11 cellular contexts compared by ENCODE assay signal in genomic region chrX:20315140-20315539, GRCh38. TPM values are rescaled to one million over a fixed set of nuclear protein-coding genes. Genes with fewer than 3 reads are reported as not detected.
DNase-seq lines count a peak whose midpoint lies in the region; ATAC-seq, FAIRE-seq and TF ChIP-seq lines count a peak whose summit lies in the region.
"Had no signal": no experiment of that assay in that cellular context is flagged by ENCODE, and none has a peak within 500 bp of the region (broad histone marks: within the 10 kb centered on the region; RNA-seq: fewer than 3 reads in every experiment).

No MANE protein-coding gene starts in this region.

- TF ChIP-seq CTCF in HL-60 (IDR thresholded peaks at IDR 0.05; ENCODE audit: insufficient read depth, low read length) (no peak), GM12878 (IDR thresholded peaks at IDR 0.05 in 2 of 3, conservative IDR thresholded peaks at IDR 0.05 in 1 of 3; ENCODE audit: control insufficient read depth in 2 of 3, extremely low read depth in 1 of 3, insufficient read depth in 1 of 3, low read depth in 3 of 3, low read length in 3 of 3) (no peak), stomach (IDR thresholded peaks at IDR 0.05) (no peak), adrenal gland (IDR thresholded peaks at IDR 0.05) (no peak)

- CTCF ChIA-PET in GM12878 (lab: Yijun Ruan, JAX): no interaction called here

- POLR2A ChIA-PET in GM12878 (lab: Charles Lee): interaction anchor here (0.6 kb wide), 1 partner anchor 48 kb away, joined by 4 read pairs; no protein-coding TSS in a partner anchor

- no peaks in the 10 kb centered on the region for H3K9me3 ChIP-seq in GM12878 (replicated peaks; ENCODE audit: control insufficient read depth, insufficient read depth, low read length)
- H3K9me3 ChIP-seq in stomach: no peaks in the 10 kb centered on the region
- no peaks in the 10 kb centered on the region for H3K9me3 ChIP-seq in adrenal gland (replicated peaks in 1 of 3)

- no peak for TF ChIP-seq RAD21 in GM12878 (IDR thresholded peaks at IDR 0.05; ENCODE audit: insufficient read depth, low read depth, low read length)

- H2AFZ ChIP-seq in GM12878 (ENCODE audit: control insufficient read depth, low read depth, low read length): no peak overlapping the region

- H3K36me3 ChIP-seq in GM12878 (ENCODE audit: control insufficient read depth in 2 of 2, insufficient read depth in 2 of 2, low read length in 1 of 2) (no peaks in the 10 kb centered on the region), stomach (no peaks in the 10 kb centered on the region), adrenal gland (replicated peaks in 1 of 2) (no peaks in the 10 kb centered on the region)

- in situ Hi-C loops in GM12878 (cut with MboI): no loop called here

- SMC1A ChIA-PET in GM12878 (lab: Charles Lee; ENCODE audit: uncharacterized antibody, unreplicated experiment): no interaction called here

- intact Hi-C loops in GM12878 (cut with micrococcal nuclease; ENCODE audit: unreplicated experiment) (no loop called here), stomach (cut with DNase I; ENCODE audit: low total_unique reads) (no loop called here), adrenal gland (cut with DNase I) (no loop called here)

- TF ChIP-seq EP300 in GM12878 (IDR thresholded peaks at IDR 0.05; ENCODE audit: borderline replicate concordance in 1 of 2, control insufficient read depth in 1 of 2, low read depth in 2 of 2, low read length in 2 of 2) (no peak), stomach (IDR thresholded peaks at IDR 0.05) (no peak)

- H3K4me2 ChIP-seq in GM12878 (ENCODE audit: control insufficient read depth, insufficient read depth): no peak overlapping the region
- H3K4me2 ChIP-seq: KMS-11 had no signal

- TF ChIP-seq POLR2A in GM12878 (IDR thresholded peaks at IDR 0.05; ENCODE audit: low read depth, low read length): no peak
- TF ChIP-seq POLR2A in stomach (IDR thresholded peaks at IDR 0.05): no peak
- TF ChIP-seq POLR2A in adrenal gland (IDR thresholded peaks at IDR 0.05): no peak

- WGBS in GM12878 (ENCODE audit: insufficient coverage, insufficient replicate concordance, low lambda C conversion rate, missing lambda C conversion rate): 7% methylated on average over 2 of the region's 2 CpGs
- whole genome bisulfite sequencing in stomach, 5 donors: 39 to 49% (median 48%) methylated on average over 2 of the region's 2 CpGs
- 56 to 63% (median 60%) methylated on average over 2 of the region's 2 CpGs for WGBS in adrenal gland, 4 donors

- no TSS peak for BruUV-seq in GM12878 (replicated peaks; lab: Mats Ljungman, UMichigan)

- H3K79me2 ChIP-seq in GM12878 (ENCODE audit: control insufficient read depth, insufficient read depth, low read length): no peaks in the 10 kb centered on the region

- no peak overlapping the region for H3K9ac ChIP-seq in GM12878 (ENCODE audit: control insufficient read depth, insufficient read depth, low read length)
- H3K9ac ChIP-seq: KMS-11 had no signal

- FAIRE-seq in GM12878 (lab: Jason Lieb, UNC): no peak

- H3K4me1 ChIP-seq in GM12878 (ENCODE audit: control insufficient read depth, insufficient read depth, low read length) (peaks cover 7% of the 10 kb centered on the region), stomach (no peaks in the 10 kb centered on the region), adrenal gland (replicated peaks in 1 of 2) (no peaks in the 10 kb centered on the region)

- H4K20me1 ChIP-seq in GM12878 (ENCODE audit: control insufficient read depth, insufficient read depth): no peaks in the 10 kb centered on the region

- DNase-seq in DMS53 treated with DMSO at 0.1 percent for 48 hours (lab: John Stamatoyannopoulos, UW; ENCODE audit: unreplicated experiment) (peak; percentile 14), HL-60 (ENCODE audit: low read depth in 1 of 2, low spot score in 1 of 2) (peak; percentile 31 to 63), GM12878 (ENCODE audit: low read depth, low spot score) (peak; percentile 36), NCI-H774 (lab: John Stamatoyannopoulos, UW) (no peak), stomach (no peak), adrenal gland (no peak), NCI-H345 treated with DMSO at 0.1 percent for 48 hours (lab: John Stamatoyannopoulos, UW; ENCODE audit: unreplicated experiment) (no peak)
- DNase-seq: activated CD4-positive, alpha-beta T cell treated with anti-CD3 and anti-CD28 coated beads, Interleukin-2, amount 10 ng/mL, durations not matched to agents 7 days and 5 days; stimulated activated naive CD8-positive, alpha-beta T cell treated with anti-CD3 and anti-CD28 coated beads, Interleukin-15, Interleukin-2, amounts not matched to agents 100 U/mL and 50 U/mL, for 24 hours had no signal

- RAD21 ChIA-PET in GM12878 (lab: Charles Lee; ENCODE audit: unreplicated experiment): no interaction called here

- peak; percentile 76 for ATAC-seq in GM21515 (IDR thresholded peaks at IDR 0.05; ENCODE audit: unreplicated experiment)
- peak; percentile 90 for ATAC-seq in GM12878
- ATAC-seq: stimulated activated naive CD8-positive, alpha-beta T cell treated with anti-CD3 and anti-CD28 coated beads, Interleukin-15, Interleukin-2, amounts not matched to agents 100 U/mL and 50 U/mL, for 24 hours had no signal

- H3K27me3 ChIP-seq in HL-60 (ENCODE audit: insufficient read depth, poor library complexity, severe bottlenecking) (no peaks in the 10 kb centered on the region), GM12878 (replicated peaks in 1 of 2; ENCODE audit: control insufficient read depth in 2 of 2, insufficient read depth in 2 of 2, low read length in 1 of 2) (no peaks in the 10 kb centered on the region), stomach (no peaks in the 10 kb centered on the region), adrenal gland (no peaks in the 10 kb centered on the region)

- H3K4me3 ChIP-seq in HL-60 (replicated peaks; ENCODE audit: insufficient read depth, low read length) (no peak overlapping the region), GM12878 (no peak overlapping the region), stomach (no peak overlapping the region), adrenal gland (no peak overlapping the region)

- H3K27ac ChIP-seq in HL-60 (replicated peaks) (peak overlapping the region; percentile 57; the same call in 1 of the 2 replicates), GM12878 (ENCODE audit: control insufficient read depth, insufficient read depth) (peak overlapping the region; percentile 40), stomach (no peak overlapping the region), adrenal gland (no peak overlapping the region)
- H3K27ac ChIP-seq: KMS-11 had no signal

TF ChIP-seq in GM12878, 131 proteins besides CTCF, POLR2A, EP300 and RAD21 (continues in another document):
- TF ChIP-seq ETV6 (conservative IDR thresholded peaks at IDR 0.05 in 1 of 2, IDR thresholded peaks at IDR 0.05 in 1 of 2; ENCODE audit: borderline replicate concordance in 1 of 2, low read depth in 1 of 2) (peak in 1 of 2 experiments; percentile 74; a peak in 1 of 4 replicates), STAT3 (IDR thresholded peaks at IDR 0.05; ENCODE audit: low read depth, low read length) (no peak), TBL1XR1 (IDR thresholded peaks at IDR 0.05; ENCODE audit: low read depth, low read length) (no peak), MEF2A (IDR thresholded peaks at IDR 0.05; ENCODE audit: insufficient read depth, low read depth, low read length) (no peak), ZNF687 (IDR thresholded peaks at IDR 0.05) (no peak)

RNA-seq across cellular contexts. Expression of gene RPS6KA3, which starts 48.4 kb away (rescaled TPM):
- total RNA-seq in GM12878 (2013; cell fraction: nucleolus; rRNA removed): 35.9 and 36.5 TPM in 2 replicates
- total RNA-seq in GM12878 (2014; rRNA removed) (15.9 and 17.8 TPM in 2 replicates), GM12878 (2014; rRNA removed; fragmentation: Illumina TruSeq; extraction: Trizol) (19.6 and 19.9 TPM in 2 replicates), GM12878 (2021) (17.7 and 20.9 TPM in 2 replicates), stomach (10 to 100 TPM; 33.2 to 88.1 (median 65.6) TPM), adrenal gland (10 to 100 TPM; 27.8 to 41.9 (median 38.1) TPM)
- polyA plus RNA-seq in GM12878 (2011; ENCODE audit: low read depth): 6.1 TPM
- polyA plus RNA-seq in GM12878 (2011; rRNA removed) (35.6 and 50.8 TPM in 2 replicates), GM12878 (2014; fragmentation: Illumina TruSeq; extraction: Trizol) (20.3 and 26.7 TPM in 2 replicates), GM12878 (2014; fragmentation: Nextera tagmentation; extraction: Ambion mirVana) (1 to 10 TPM; 5.2 to 9.1 TPM), GM12878 (2014; rRNA removed) (12.6 and 15.7 TPM in 2 replicates), GM12878 (2016; fragmentation: Nextera tagmentation; extraction: Ambion mirVana) (1 to 10 TPM; 2.8 to 3.1 TPM), stomach (10 to 100 TPM in 1 of 3 donors, 1 to 10 TPM in 2; 5.2 to 13.0 (median 7.2) TPM), adrenal gland (10 to 100 TPM in 1 of 3 donors, 1 to 10 TPM in 2; 6.2 to 34.6 (median 8.2) TPM)
- 19.7 and 19.9 TPM in 2 replicates for polyA plus RNA-seq in GM12878 (2011; cell fraction: cytosol; rRNA removed)
- polyA plus RNA-seq in GM12878 (2011; cell fraction: nucleus; rRNA removed): 14.2 and 17.2 TPM in 2 replicates
- polyA plus RNA-seq in GM12878 (2012): 9.3 and 12.8 TPM in 2 replicates
- polyA minus RNA-seq in GM12878 (2011; rRNA and poly(A)+ RNA removed): 39.8 and 58.8 TPM in 2 replicates
- 16.7 TPM in 2 replicates for polyA minus RNA-seq in GM12878 (2011; cell fraction: cytosol; rRNA and poly(A)+ RNA removed)
- polyA minus RNA-seq in GM12878 (2011; cell fraction: nucleus; rRNA and poly(A)+ RNA removed): 5.7 and 9.7 TPM in 2 replicates

Comparison
In these comparisons a context has a peak if more than half of its experiments do, and no peak if none do; other contexts are left out.
1. DNase-seq: peak in DMS53 treated with DMSO at 0.1 percent for 48 hours (single experiment), HL-60 (2 of 2) and GM12878 (single experiment); none in NCI-H774 (single experiment), stomach (single experiment), adrenal gland (0 of 7) and NCI-H345 treated with DMSO at 0.1 percent for 48 hours (single experiment).
2. H3K27ac ChIP-seq: peak in HL-60 (single experiment) and GM12878 (single experiment); none in stomach (0 of 5) and adrenal gland (0 of 5).